ENCODE assay signal across 22 cellular contexts in the genomic region with DNA sequence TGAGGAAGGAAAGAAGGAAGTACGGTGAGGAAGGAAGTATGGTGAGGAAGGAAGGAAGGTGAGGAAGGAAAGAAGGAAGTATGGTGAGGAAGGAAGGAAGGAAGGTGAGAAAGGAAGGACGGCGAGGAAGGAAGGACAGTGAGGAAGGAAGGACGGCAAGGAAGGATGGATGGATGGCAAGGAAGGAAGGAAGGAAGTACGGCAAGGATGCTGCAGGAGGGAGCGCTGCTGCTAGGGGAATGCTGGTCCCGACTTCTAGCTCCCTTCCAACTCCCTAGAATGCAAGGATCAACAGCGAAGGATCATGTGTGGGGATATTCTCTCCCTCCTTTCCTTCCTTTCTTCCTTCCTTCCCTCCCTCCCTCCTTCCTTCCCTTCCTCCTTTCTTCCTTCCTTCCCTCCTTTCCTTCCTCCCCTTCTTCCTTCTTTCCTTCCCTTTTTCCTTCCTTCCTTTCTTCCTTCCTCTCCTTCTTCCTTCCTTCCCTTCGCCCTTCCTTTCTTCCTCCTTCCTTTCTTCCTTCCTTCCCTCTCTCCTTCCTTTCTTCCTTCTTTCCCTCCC. TPM values are rescaled to one million over a fixed set of nuclear protein-coding genes. Genes with fewer than 3 reads are reported as not detected.
DNase-seq lines count a peak whose midpoint lies in the region; ATAC-seq, FAIRE-seq and TF ChIP-seq lines count a peak whose summit lies in the region.
"Had no signal": no experiment of that assay in that cellular context is flagged by ENCODE, and none has a peak within 500 bp of the region (broad histone marks: within the 10 kb centered on the region; RNA-seq: fewer than 3 reads in every experiment).

No MANE protein-coding gene starts in this region.

- DNase-seq in HCT116 (ENCODE audit: low read depth, low spot score) (no peak), activated B cell treated with CpG ODN at 0.5 μM for 24 hours (no peak), endothelial cell of umbilical vein (ENCODE audit: low read depth, low spot score) (no peak), neuronal stem cell (ENCODE audit: low spot score) (no peak), DMS153 treated with DMSO at 0.1 percent for 48 hours (lab: John Stamatoyannopoulos, UW; ENCODE audit: unreplicated experiment) (no peak), NCI-H69 (lab: John Stamatoyannopoulos, UW) (no peak)
- DNase-seq: BE2C, EL, GF-D8, NCI-H1105 treated with DMSO at 0.1 percent for 48 hours, NCI-H2081, NCI-H2171, NCI-H345, NCI-H524 had no signal

- H3K4me1 ChIP-seq in HCT116 (ENCODE audit: control insufficient read depth in 1 of 2, insufficient read depth in 2 of 2, low read length in 2 of 2) = peaks cover 0 to 11% of the 10 kb centered on the region in 2 experiments; a peak in 2 of 4 replicates
- no peaks in the 10 kb centered on the region for H3K4me1 ChIP-seq in endothelial cell of umbilical vein (ENCODE audit: control insufficient read depth, extremely low read depth, insufficient read depth, low read length)
- no peaks in the 10 kb centered on the region for H3K4me1 ChIP-seq in neuronal stem cell (ENCODE audit: control insufficient read depth in 2 of 2, insufficient read depth in 1 of 2, low read depth in 1 of 2, low read length in 2 of 2)
- H3K4me1 ChIP-seq: BE2C, SJSA1 had no signal

- H4K8ac ChIP-seq in neuronal stem cell (ENCODE audit: low read depth, low read length) = no peak overlapping the region

- no peak for TF ChIP-seq RAD21 in HCT116 (IDR thresholded peaks at IDR 0.05; ENCODE audit: low read depth)

- H3K4ac ChIP-seq in neuronal stem cell (ENCODE audit: low read length) = no peak overlapping the region

- intact Hi-C loops in HCT116 (cut with micrococcal nuclease) = no loop called here
- intact Hi-C loops in activated B cell treated with CpG ODN at 0.5 μM for 24 hours (cut with micrococcal nuclease) = no loop called here
- intact Hi-C loops in endothelial cell of umbilical vein (cut with micrococcal nuclease) = no loop called here

- ATAC-seq in HCT116 (no peak), activated B cell treated with CpG ODN at 0.5 μM for 24 hours (ENCODE audit: low read depth) (no peak), GM21529 (IDR thresholded peaks at IDR 0.05; ENCODE audit: unreplicated experiment) (no peak)
- ATAC-seq: Right ventricle myocardium inferior had no signal

- H2BK15ac ChIP-seq in neuronal stem cell (ENCODE audit: low read length) = no peak overlapping the region

- H3K14ac ChIP-seq in neuronal stem cell (ENCODE audit: low read length) = no peak overlapping the region

- no peaks in the 10 kb centered on the region for H4K20me1 ChIP-seq in HCT116 (ENCODE audit: insufficient read depth)
- no peaks in the 10 kb centered on the region for H4K20me1 ChIP-seq in endothelial cell of umbilical vein (replicated peaks; ENCODE audit: control insufficient read depth, extremely low read depth, insufficient read depth, low read length)

- no peak overlapping the region for H3K4me2 ChIP-seq in HCT116 (ENCODE audit: low read length)
- H3K4me2 ChIP-seq in endothelial cell of umbilical vein (ENCODE audit: insufficient read depth, low read length) = no peak overlapping the region
- no peak overlapping the region for H3K4me2 ChIP-seq in neuronal stem cell (ENCODE audit: insufficient read depth, low read length, poor library complexity, severe bottlenecking)
- H3K4me2 ChIP-seq: KMS-11 had no signal

- H3K9me2 ChIP-seq in HCT116 (ENCODE audit: insufficient read depth) = no peaks in the 10 kb centered on the region

- H3K4me3 ChIP-seq in HCT116 (replicated peaks in 1 of 2; ENCODE audit: low read depth in 1 of 2, low read length in 2 of 2) (no peak overlapping the region), endothelial cell of umbilical vein (replicated peaks in 1 of 3; ENCODE audit: insufficient read depth in 1 of 3, low read depth in 1 of 3, low read length in 3 of 3) (no peak overlapping the region), neuronal stem cell (ENCODE audit: low read length in 2 of 2) (no peak overlapping the region)
- H3K4me3 ChIP-seq: SJSA1 had no signal

- peak overlapping the region; percentile 30 for H2BK12ac ChIP-seq in neuronal stem cell (ENCODE audit: low read length)

- H3K36me3 Mint-ChIP-seq in activated B cell treated with CpG ODN at 0.5 μM for 24 hours (ENCODE audit: low read depth) = no peaks in the 10 kb centered on the region

- H2BK5ac ChIP-seq in neuronal stem cell (ENCODE audit: low read length) = no peak overlapping the region

- TF ChIP-seq POLR2A in HCT116 (IDR thresholded peaks at IDR 0.05; ENCODE audit: borderline replicate concordance, extremely low read depth, insufficient read depth, insufficient read length) = no peak
- no peak for TF ChIP-seq POLR2A in endothelial cell of umbilical vein (IDR thresholded peaks at IDR 0.05; ENCODE audit: low read depth, low read length)

- H3K23ac ChIP-seq in neuronal stem cell (ENCODE audit: low read depth, low read length, poor library complexity) = no peak overlapping the region

- peak; percentile 12 for FAIRE-seq in endothelial cell of umbilical vein (lab: Jason Lieb, UNC)
- FAIRE-seq: D721Med, GM19239, H54 had no signal

- no peaks in the 10 kb centered on the region for H3K79me2 ChIP-seq in HCT116 (ENCODE audit: insufficient read depth, low read length)
- no peaks in the 10 kb centered on the region for H3K79me2 ChIP-seq in endothelial cell of umbilical vein (ENCODE audit: control insufficient read depth, insufficient read depth, low read length)

- no peak overlapping the region for H3K4me3 Mint-ChIP-seq in activated B cell treated with CpG ODN at 0.5 μM for 24 hours

- H3K9me3 Mint-ChIP-seq in activated B cell treated with CpG ODN at 0.5 μM for 24 hours = peaks cover 7% of the 10 kb centered on the region

- H3K36me3 ChIP-seq in HCT116 (ENCODE audit: control insufficient read depth in 1 of 2, insufficient read depth in 2 of 2, low read length in 2 of 2) = no peaks in the 10 kb centered on the region
- H3K36me3 ChIP-seq in endothelial cell of umbilical vein (ENCODE audit: control insufficient read depth in 2 of 2, extremely low read depth in 1 of 2, insufficient read depth in 2 of 2, low read length in 2 of 2) = no peaks in the 10 kb centered on the region
- no peaks in the 10 kb centered on the region for H3K36me3 ChIP-seq in neuronal stem cell (replicated peaks in 1 of 2; ENCODE audit: control insufficient read depth in 2 of 2, insufficient read depth in 2 of 2, low read length in 2 of 2)
- H3K36me3 ChIP-seq: BE2C, SJSA1 had no signal

- dilution Hi-C loops in endothelial cell of umbilical vein (cut with MboI; ENCODE audit: extremely low pct_ligation_motif_present, low sequenced_read_pairs) = no loop called here

- RAD21 ChIA-PET in HCT116 (lab: Charles Lee; ENCODE audit: low non-redundant PET in 1 of 2, low total read pairs in 2 of 2, uncharacterized antibody in 2 of 2, unreplicated experiment in 2 of 2) = no interaction called here

- H3K9ac ChIP-seq in HCT116 (ENCODE audit: low read length) (no peak overlapping the region), endothelial cell of umbilical vein (replicated peaks; ENCODE audit: extremely low read depth, insufficient read depth, low read length) (no peak overlapping the region), neuronal stem cell (ENCODE audit: low read depth, low read length, poor library complexity) (no peak overlapping the region)
- H3K9ac ChIP-seq: KMS-11 had no signal

- H2AFZ ChIP-seq in HCT116 (ENCODE audit: low read depth, low read length, poor library complexity, severe bottlenecking) (peak overlapping the region; percentile 55), endothelial cell of umbilical vein (ENCODE audit: low read depth, low read length) (no peak overlapping the region), neuronal stem cell (ENCODE audit: low read length) (no peak overlapping the region)

- POLR2A ChIA-PET in HCT116 (lab: Charles Lee) (no interaction called here), activated B cell treated with CpG ODN at 0.5 μM for 24 hours (lab: Charles Lee) (no interaction called here), endothelial cell of umbilical vein (lab: Charles Lee) (no interaction called here)

- BruUV-seq in HCT116 (replicated peaks; lab: Mats Ljungman, UMichigan) (no TSS peak), endothelial cell of umbilical vein (replicated peaks; lab: Mats Ljungman, UMichigan) (no TSS peak)

- H3K27me3 ChIP-seq in HCT116 (ENCODE audit: insufficient read depth, low read length) = no peaks in the 10 kb centered on the region
- no peaks in the 10 kb centered on the region for H3K27me3 ChIP-seq in endothelial cell of umbilical vein (ENCODE audit: control insufficient read depth in 2 of 2, insufficient read depth in 2 of 2, low read length in 2 of 2)
- peaks cover 0 to 6% (median 4%) of the 10 kb centered on the region in 3 experiments for H3K27me3 ChIP-seq in neuronal stem cell (ENCODE audit: control insufficient read depth in 3 of 3, insufficient read depth in 3 of 3, low read depth in 1 of 3, low read length in 3 of 3)
- H3K27me3 ChIP-seq: BE2C had no signal

- H2AK5ac ChIP-seq in neuronal stem cell (ENCODE audit: low read depth, low read length) = no peak overlapping the region

- no peak overlapping the region for H3K18ac ChIP-seq in neuronal stem cell (ENCODE audit: low read length)

- no peaks in the 10 kb centered on the region for H3K27me3 Mint-ChIP-seq in activated B cell treated with CpG ODN at 0.5 μM for 24 hours

- no peak for TF ChIP-seq CTCF in HCT116 (IDR thresholded peaks at IDR 0.05 in 2 of 3, conservative IDR thresholded peaks at IDR 0.05 in 1 of 3; ENCODE audit: borderline replicate concordance in 1 of 3, insufficient read depth in 1 of 3, low read depth in 2 of 3, low read length in 2 of 3)
- TF ChIP-seq CTCF in activated B cell treated with CpG ODN at 0.5 μM for 24 hours (IDR thresholded peaks at IDR 0.05) = no peak
- TF ChIP-seq CTCF in endothelial cell of umbilical vein (IDR thresholded peaks at IDR 0.05; ENCODE audit: extremely low read depth in 1 of 2, insufficient read depth in 1 of 2, low read depth in 1 of 2, low read length in 2 of 2) = no peak

- no peaks in the 10 kb centered on the region for H3K4me1 Mint-ChIP-seq in activated B cell treated with CpG ODN at 0.5 μM for 24 hours

- H3K27ac ChIP-seq in HCT116 (ENCODE audit: low read depth, low read length) (no peak overlapping the region), endothelial cell of umbilical vein (ENCODE audit: insufficient read depth, low read depth, low read length) (no peak overlapping the region), neuronal stem cell (replicated peaks; ENCODE audit: low read length) (no peak overlapping the region)
- H3K27ac ChIP-seq: HL-60, KMS-11, SJSA1 had no signal

- H3K9me3 ChIP-seq in HCT116 (ENCODE audit: control insufficient read depth in 1 of 2, insufficient read depth in 1 of 2, low read depth in 1 of 2, low read length in 2 of 2) (no peaks in the 10 kb centered on the region), endothelial cell of umbilical vein (replicated peaks; ENCODE audit: control insufficient read depth, insufficient read depth, low read length) (no peaks in the 10 kb centered on the region), neuronal stem cell (replicated peaks in 1 of 2; ENCODE audit: control insufficient read depth in 2 of 2, insufficient read depth in 1 of 2, low read depth in 1 of 2, low read length in 2 of 2) (peaks cover 0 to 2% of the 10 kb centered on the region in 2 donors)
- H3K9me3 ChIP-seq: BE2C, SJSA1 had no signal

- H4K91ac ChIP-seq in neuronal stem cell (ENCODE audit: low read depth, low read length, poor library complexity) = no peak overlapping the region

- H2BK120ac ChIP-seq in neuronal stem cell (ENCODE audit: low read depth, low read length) = no peak overlapping the region

- no peaks in the 10 kb centered on the region for H3K79me1 ChIP-seq in neuronal stem cell (ENCODE audit: low read depth, low read length)

- H3K27ac Mint-ChIP-seq in activated B cell treated with CpG ODN at 0.5 μM for 24 hours = peak overlapping the region; percentile 22

- WGBS in neuronal stem cell (ENCODE audit: extremely low coverage in 2 of 2, insufficient read length in 2 of 2, insufficient replicate concordance in 1 of 2), 2 donors = 100% methylated on average over 3 of the region's 9 CpGs; no CpG with 5 or more reads in 1 of the 2 donors

- CTCF ChIA-PET in HCT116 (lab: Charles Lee) = interaction anchor here (1.4 kb wide), 1 partner anchor 277 kb away, joined by 4 read pairs; no protein-coding TSS in a partner anchor
- CTCF ChIA-PET in activated B cell treated with CpG ODN at 0.5 μM for 24 hours (lab: Charles Lee) = no interaction called here
- CTCF ChIA-PET in endothelial cell of umbilical vein (lab: Charles Lee) = no interaction called here

- no peaks in the 10 kb centered on the region for H3K9me1 ChIP-seq in endothelial cell of umbilical vein (replicated peaks; ENCODE audit: control insufficient read depth, extremely low read depth, insufficient read depth, low read length)

RNA-seq across cellular contexts. Expression of gene SLC66A3, which starts 42.3 kb away (rescaled TPM):
- 15.9 TPM for total RNA-seq in HCT116 (2021; ENCODE audit: unreplicated experiment)
- 25.7 and 34.9 TPM in 2 replicates for polyA plus RNA-seq in HCT116 (2012)
- 14.3 and 15.2 TPM in 2 replicates for total RNA-seq in activated B cell treated with CpG ODN at 0.5 μM for 24 hours
- total RNA-seq in endothelial cell of umbilical vein = 14.3 and 16.1 TPM in 2 replicates
- 31.4 and 45.8 TPM in 2 replicates for polyA plus RNA-seq in endothelial cell of umbilical vein
- polyA plus RNA-seq in endothelial cell of umbilical vein (2011; cell fraction: cytosol; rRNA removed) = 21.4 and 22.3 TPM in 2 replicates
- 11.8 and 13.6 TPM in 2 replicates for polyA plus RNA-seq in endothelial cell of umbilical vein (2011; cell fraction: nucleus; rRNA removed)
- polyA plus RNA-seq in endothelial cell of umbilical vein (2012) = 18.1 and 18.3 TPM in 2 replicates
- polyA minus RNA-seq in endothelial cell of umbilical vein = 68.0 and 74.8 TPM in 2 replicates
- polyA minus RNA-seq in endothelial cell of umbilical vein (2011; cell fraction: cytosol; rRNA and poly(A)+ RNA removed) = 3.3 TPM
- polyA minus RNA-seq in endothelial cell of umbilical vein (2011; cell fraction: nucleus; rRNA and poly(A)+ RNA removed) = 10.0 and 14.9 TPM in 2 replicates
- 3.4 TPM for polyA plus RNA-seq in neuronal stem cell (2013, experiment 1 of 2)
- 2.7 TPM for polyA plus RNA-seq in neuronal stem cell (2013, experiment 2 of 2)
